In the genomic region with DNA sequence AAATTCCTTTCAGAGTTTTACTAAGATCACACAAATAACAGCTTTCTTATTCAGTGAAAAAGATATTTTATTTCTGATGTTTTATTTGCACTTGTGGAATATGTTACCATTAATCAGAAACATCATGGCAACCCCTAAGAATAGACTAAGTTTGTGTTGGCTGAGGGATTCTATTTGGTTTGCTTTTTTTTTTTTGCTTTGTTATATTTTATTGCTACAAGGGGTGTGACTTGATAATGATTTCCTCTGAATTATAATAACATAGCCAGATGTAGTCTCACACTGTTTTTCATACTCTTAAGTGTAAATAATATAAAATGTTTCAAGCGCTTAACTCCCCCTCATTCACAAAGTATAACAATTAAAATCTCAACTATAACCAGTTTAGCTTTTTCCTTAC, we compare ENCODE assay signal across 18 cellular contexts.
"Had no signal": no experiment of that assay in that cellular context is flagged by ENCODE, and none has a peak within 500 bp of the region (broad histone marks: within the 10 kb centered on the region; RNA-seq: fewer than 3 reads in every experiment).

No MANE protein-coding gene starts in this region.

- H3K9me3 Mint-ChIP-seq: naive thymus-derived CD4-positive, alpha-beta T cell; nephron progenitor cell; stimulated activated naive B cell treated with anti-CD40 and anti-IgM and Interleukin-4, amounts not matched to agents 10 μg/mL and 1 μg/mL and 100 μg/mL, for 72 hours; stimulated activated naive CD8-positive, alpha-beta T cell treated with anti-CD3 and anti-CD28 coated beads, Interleukin-15, amount 100 ng/mL, for 72 hours had no signal

- FAIRE-seq: keratinocyte had no signal

- H3K4me3 ChIP-seq: heart left ventricle, lung, spleen, testis, transverse colon had no signal

- H3K9me3 ChIP-seq: heart left ventricle, spleen, testis, transverse colon had no signal

- H3K4me3 Mint-ChIP-seq: naive thymus-derived CD4-positive, alpha-beta T cell; nephron progenitor cell; stimulated activated naive B cell treated with anti-CD40 and anti-IgM and Interleukin-4, amounts not matched to agents 10 μg/mL and 1 μg/mL and 100 μg/mL, for 72 hours; stimulated activated naive CD8-positive, alpha-beta T cell treated with anti-CD3 and anti-CD28 coated beads, Interleukin-15, amount 100 ng/mL, for 72 hours had no signal

- H3K27ac Mint-ChIP-seq: stimulated activated naive B cell treated with anti-CD40 and anti-IgM and Interleukin-4, amounts not matched to agents 10 μg/mL and 1 μg/mL and 100 μg/mL, for 72 hours; stimulated activated naive CD8-positive, alpha-beta T cell treated with anti-CD3 and anti-CD28 coated beads, Interleukin-15, amount 100 ng/mL, for 72 hours had no signal

- H3K4me1 ChIP-seq: spleen, testis, transverse colon had no signal

- H3K27me3 Mint-ChIP-seq: naive thymus-derived CD4-positive, alpha-beta T cell; stimulated activated naive B cell treated with anti-CD40 and anti-IgM and Interleukin-4, amounts not matched to agents 10 μg/mL and 1 μg/mL and 100 μg/mL, for 72 hours; stimulated activated naive CD8-positive, alpha-beta T cell treated with anti-CD3 and anti-CD28 coated beads, Interleukin-15, amount 100 ng/mL, for 72 hours had no signal

- ATAC-seq: left ventricle myocardium superior; naive thymus-derived CD4-positive, alpha-beta T cell; sciatic nerve; stimulated activated naive B cell treated with anti-CD40 and anti-IgM and Interleukin-4, amounts not matched to agents 10 μg/mL and 1 μg/mL and 100 μg/mL, for 72 hours; stimulated activated naive CD8-positive, alpha-beta T cell treated with anti-CD3 and anti-CD28 coated beads, Interleukin-15, amount 100 ng/mL, for 72 hours had no signal

- H3K27ac ChIP-seq: heart left ventricle, spleen, testis, transverse colon had no signal

- DNase-seq: heart left ventricle; hypothalamus; left ventricle myocardium superior; mesendoderm; naive thymus-derived CD4-positive, alpha-beta T cell; nephron progenitor cell; posterior cingulate gyrus; spleen; stimulated activated CD4-positive, alpha-beta T cell treated with anti-CD3 and anti-CD28 coated beads, Interleukin-15, amount 100 ng/mL, for 24 hours; stimulated activated CD4-positive, alpha-beta T cell treated with anti-CD3 and anti-CD28 coated beads, Interleukin-1b, Interleukin-23, amount 100 ng/mL, for 48 hours; stimulated activated CD4-positive, alpha-beta T cell treated with anti-CD3 and anti-CD28 coated beads, Interleukin-4, amount 100 ng/mL, for 24 hours; stimulated activated naive B cell treated with anti-CD40 and anti-IgM and Interleukin-4, amounts not matched to agents 10 μg/mL and 1 μg/mL and 100 μg/mL, for 72 hours; stimulated activated naive CD8-positive, alpha-beta T cell treated with anti-CD3 and anti-CD28 coated beads, Interleukin-15, amount 100 ng/mL, for 72 hours; testis; transverse colon had no signal

- H3K4me1 Mint-ChIP-seq: naive thymus-derived CD4-positive, alpha-beta T cell; nephron progenitor cell; stimulated activated naive B cell treated with anti-CD40 and anti-IgM and Interleukin-4, amounts not matched to agents 10 μg/mL and 1 μg/mL and 100 μg/mL, for 72 hours; stimulated activated naive CD8-positive, alpha-beta T cell treated with anti-CD3 and anti-CD28 coated beads, Interleukin-15, amount 100 ng/mL, for 72 hours had no signal
